12 cellular contexts compared by ENCODE assay signal in genomic region chr20:16273812-16274560, GRCh38.
"Had no signal": no experiment of that assay in that cellular context is flagged by ENCODE, and none has a peak within 500 bp of the region (broad histone marks: within the 10 kb centered on the region; RNA-seq: fewer than 3 reads in every experiment).

No MANE protein-coding gene starts in this region.

- H3K27me3 Mint-ChIP-seq: activated naive CD4-positive, alpha-beta T cell treated with anti-CD3 and anti-CD28 coated beads, Interleukin-2, amount 10 ng/mL, durations not matched to agents 7 days and 5 days; stimulated activated naive CD8-positive, alpha-beta T cell treated with anti-CD3 and anti-CD28 coated beads, Interleukin-15, amount 100 ng/mL, for 72 hours had no signal

- H3K4me1 Mint-ChIP-seq: activated naive CD4-positive, alpha-beta T cell treated with anti-CD3 and anti-CD28 coated beads, Interleukin-2, amount 10 ng/mL, durations not matched to agents 7 days and 5 days; neural progenitor cell; stimulated activated naive CD8-positive, alpha-beta T cell treated with anti-CD3 and anti-CD28 coated beads, Interleukin-15, amount 100 ng/mL, for 72 hours had no signal

- H3K4me3 Mint-ChIP-seq: activated naive CD4-positive, alpha-beta T cell treated with anti-CD3 and anti-CD28 coated beads, Interleukin-2, amount 10 ng/mL, durations not matched to agents 7 days and 5 days; neural progenitor cell; stimulated activated naive CD8-positive, alpha-beta T cell treated with anti-CD3 and anti-CD28 coated beads, Interleukin-15, amount 100 ng/mL, for 72 hours had no signal

- DNase-seq: activated CD4-positive, CD25-positive, alpha-beta regulatory T cell treated with anti-CD3 and anti-CD28 coated beads, Interleukin-2, amount 50 U/mL, for 72 hours; activated naive CD4-positive, alpha-beta T cell treated with anti-CD3 and anti-CD28 coated beads, Interleukin-2, amount 10 ng/mL, durations not matched to agents 7 days and 5 days; heart right ventricle; left colon; lower lobe of right lung; midbrain; ovary; stimulated activated CD4-positive, alpha-beta T cell treated with anti-CD3 and anti-CD28 coated beads, Interleukin-1b, Interleukin-23, amount 100 ng/mL, for 48 hours; stimulated activated naive CD8-positive, alpha-beta T cell treated with anti-CD3 and anti-CD28 coated beads, Interleukin-15, amount 100 ng/mL, for 72 hours; upper lobe of left lung had no signal

- H3K9me3 Mint-ChIP-seq: activated T-helper 2 cell treated with anti-CD3 and anti-CD28 coated beads, Interferon-gamma antibody, Interleukin-2, Interleukin-4, amounts not matched to agents 10 μg/mL and 5 μg/mL and 100 μg/mL, durations not matched to agents 14 hours and 24 hours and 36 hours; neural progenitor cell had no signal

- ATAC-seq: heart right ventricle; left colon; lower lobe of right lung; stimulated activated naive CD8-positive, alpha-beta T cell treated with anti-CD3 and anti-CD28 coated beads, Interleukin-15, amount 100 ng/mL, for 72 hours had no signal

- H3K36me3 Mint-ChIP-seq: activated naive CD4-positive, alpha-beta T cell treated with anti-CD3 and anti-CD28 coated beads, Interleukin-2, amount 10 ng/mL, durations not matched to agents 7 days and 5 days had no signal

- H3K27ac Mint-ChIP-seq: activated naive CD4-positive, alpha-beta T cell treated with anti-CD3 and anti-CD28 coated beads, Interleukin-2, amount 10 ng/mL, durations not matched to agents 7 days and 5 days; activated T-helper 2 cell treated with anti-CD3 and anti-CD28 coated beads, Interferon-gamma antibody, Interleukin-2, Interleukin-4, amounts not matched to agents 10 μg/mL and 5 μg/mL and 100 μg/mL, durations not matched to agents 14 hours and 24 hours and 36 hours; neural progenitor cell had no signal
